8 cellular contexts compared by ENCODE assay signal in the genomic region with DNA sequence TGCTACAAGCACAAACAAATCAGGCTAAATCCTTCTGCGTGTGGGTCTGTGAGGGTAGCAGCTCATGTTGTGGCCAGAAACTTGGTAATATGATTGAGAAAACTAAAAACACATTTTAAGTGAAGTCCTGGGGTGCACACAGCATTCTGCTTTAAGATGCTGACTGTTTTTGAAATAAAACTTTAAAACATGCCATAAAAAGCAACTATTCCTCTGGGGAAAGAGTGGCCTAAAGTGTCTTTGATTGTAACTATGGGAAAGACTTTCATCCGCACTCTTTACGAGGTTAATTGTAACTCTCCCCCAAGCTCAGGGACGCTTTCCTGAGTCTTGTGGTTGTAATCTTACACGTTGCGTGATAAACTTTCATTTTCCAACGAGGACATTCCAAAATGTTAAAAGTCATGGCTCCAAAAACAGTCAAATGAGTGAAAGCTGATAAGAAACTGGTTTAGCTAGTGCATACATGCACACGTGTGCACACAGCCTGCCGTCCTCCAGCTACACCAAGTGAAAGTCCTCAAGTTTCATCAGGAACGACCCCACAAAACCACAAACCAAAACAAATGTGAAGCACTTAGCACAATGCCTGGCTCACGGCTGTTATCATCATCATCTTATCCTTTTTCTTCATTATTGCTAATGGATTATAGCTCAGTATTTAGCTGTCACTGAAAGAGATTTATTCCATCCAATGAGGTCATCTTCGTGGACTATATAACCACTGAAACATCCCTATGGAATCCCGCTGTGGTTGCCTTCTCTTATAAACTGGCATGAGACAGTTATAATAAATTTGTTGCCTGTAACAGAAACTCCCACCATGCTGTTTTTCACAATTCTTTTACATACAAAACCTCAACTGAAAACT. TPM values are rescaled to one million over a fixed set of nuclear protein-coding genes. Genes with fewer than 3 reads are reported as not detected.
DNase-seq lines count a peak whose midpoint lies in the region; ATAC-seq, FAIRE-seq and TF ChIP-seq lines count a peak whose summit lies in the region.

No MANE protein-coding gene starts in this region.

- H3K79me2 ChIP-seq in GM23338 (replicated peaks; ENCODE audit: insufficient read depth) (no peaks in the 10 kb centered on the region; the same call in 1 of the 2 replicates), HepG2 (ENCODE audit: insufficient read depth, low read length) (no peaks in the 10 kb centered on the region)

- H3K27ac ChIP-seq in GM23338 (ENCODE audit: low read depth): no peak overlapping the region
- no peak overlapping the region for H3K27ac ChIP-seq in HepG2 (ENCODE audit: extremely low read length, insufficient read depth, low read length)

- DNase-seq in GM23338 (ENCODE audit: low spot score) (no peak), RKO (ENCODE audit: low spot score) (peak; percentile 47), fibroblast of gingiva (ENCODE audit: low read depth) (peak; percentile 11), stromal cell of bone marrow (ENCODE audit: low read depth) (peak; percentile 78), chondrocyte (ENCODE audit: low spot score) (no peak), HepG2 (ENCODE audit: low spot score) (no peak)

- CTCF ChIA-PET in HepG2 (lab: Yijun Ruan, JAX; ENCODE audit: low intra/inter-chr PET ratio, low total read pairs): no interaction called here

- no peak for TF ChIP-seq CTCF in GM23338 (conservative IDR thresholded peaks at IDR 0.05; ENCODE audit: low read depth in 2 of 2)
- no peak for TF ChIP-seq CTCF in chondrocyte (IDR thresholded peaks at IDR 0.05)
- TF ChIP-seq CTCF in HepG2 (CRISPR knock-in tag; IDR thresholded peaks at IDR 0.05): no peak

- H3K9me3 Mint-ChIP-seq in GM23338: no peaks in the 10 kb centered on the region
- H3K9me3 Mint-ChIP-seq in chondrocyte (ENCODE audit: low read depth): no peaks in the 10 kb centered on the region

- 0 out of 2 replicates have a peak, but pooled peaks cover 5% of the 10 kb centered on the region for H3K4me1 ChIP-seq in GM23338 (ENCODE audit: insufficient read depth)
- peaks cover 8% of the 10 kb centered on the region for H3K4me1 ChIP-seq in HepG2 (ENCODE audit: insufficient read depth, low read length)

- TF ChIP-seq RAD21 in HepG2 (CRISPR knock-in tag; IDR thresholded peaks at IDR 0.05): no peak

- 33% methylated on average over 13 of the region's 13 CpGs for WGBS in HepG2 (ENCODE audit: low lambda C conversion rate)

- no peaks in the 10 kb centered on the region for H3K9me2 ChIP-seq in GM23338 (ENCODE audit: insufficient read depth)

- H2AFZ ChIP-seq in GM23338: peak overlapping the region; percentile 43; the same call in 1 of the 2 replicates
- no peak overlapping the region for H2AFZ ChIP-seq in HepG2 (ENCODE audit: low read length)

- no peaks in the 10 kb centered on the region for H3F3A ChIP-seq in GM23338 (replicated peaks; ENCODE audit: low read depth)

- no peak overlapping the region for H3K27ac Mint-ChIP-seq in GM23338
- H3K27ac Mint-ChIP-seq in chondrocyte (ENCODE audit: unreplicated experiment): no peak overlapping the region

- H3K4me2 ChIP-seq in GM23338: no peak overlapping the region
- H3K4me2 ChIP-seq in HepG2 (ENCODE audit: low read depth, low read length): no peak overlapping the region

- H3K4me3 ChIP-seq in GM23338: no peak overlapping the region
- H3K4me3 ChIP-seq in HepG2 (replicated peaks in 1 of 3; ENCODE audit: insufficient read depth in 1 of 3, low read depth in 2 of 3, low read length in 3 of 3): no peak overlapping the region

- H3K4me3 Mint-ChIP-seq in GM23338 (no peak overlapping the region), chondrocyte (ENCODE audit: unreplicated experiment) (no peak overlapping the region)

- POLR2A ChIA-PET in HepG2 (lab: Yijun Ruan, JAX): no interaction called here

- TF ChIP-seq EP300 in HepG2 (IDR thresholded peaks at IDR 0.05; ENCODE audit: low read depth in 2 of 2, low read length in 2 of 2) (no peak), HepG2 (CRISPR knock-in tag; IDR thresholded peaks at IDR 0.05; ENCODE audit: borderline replicate concordance) (no peak)

- ATAC-seq in GM23338 (no peak), GM18498 (IDR thresholded peaks at IDR 0.05; ENCODE audit: unreplicated experiment) (no peak), HepG2 (no peak), HG02642 (IDR thresholded peaks at IDR 0.05; ENCODE audit: poor library complexity, unreplicated experiment) (no peak)

- H3K27me3 ChIP-seq in GM23338 (ENCODE audit: insufficient read depth) (no peaks in the 10 kb centered on the region), HepG2 (ENCODE audit: control insufficient read depth in 1 of 2, insufficient read depth in 2 of 2, low read length in 2 of 2) (no peaks in the 10 kb centered on the region; a peak in 1 of 5 replicates)

- in situ Hi-C loops in HepG2 (cut with HindIII; ENCODE audit: extremely low pct_ligation_motif_present, low pct_unique_long_range_greater_than_20kb): no loop called here

- no peak for FAIRE-seq in HepG2 (lab: Jason Lieb, UNC)

- no peak for TF ChIP-seq POLR2A in HepG2 (IDR thresholded peaks at IDR 0.05; ENCODE audit: insufficient read depth in 1 of 2, low read depth in 2 of 2, low read length in 2 of 2)

- H3K9me3 ChIP-seq in HepG2 (ENCODE audit: low read length): no peaks in the 10 kb centered on the region

- no peak overlapping the region for H3K9ac ChIP-seq in HepG2 (ENCODE audit: insufficient read depth, low read depth, low read length)

- no peaks in the 10 kb centered on the region for H4K20me1 ChIP-seq in GM23338 (replicated peaks; ENCODE audit: insufficient read depth)
- no peaks in the 10 kb centered on the region for H4K20me1 ChIP-seq in HepG2 (ENCODE audit: insufficient read depth, low read length)

- H3K36me3 ChIP-seq in GM23338 (ENCODE audit: insufficient read depth) (no peaks in the 10 kb centered on the region), HepG2 (replicated peaks in 1 of 2; ENCODE audit: control insufficient read depth in 1 of 2, insufficient read depth in 2 of 2, low read length in 2 of 2) (no peaks in the 10 kb centered on the region)

- intact Hi-C loops in HepG2 (cut with micrococcal nuclease; ENCODE audit: unreplicated experiment): no loop called here

- H3K4me1 Mint-ChIP-seq in GM23338 (peaks cover 15% of the 10 kb centered on the region; the same call in 2 of the 3 replicates), chondrocyte (ENCODE audit: low read depth) (peaks cover 23% of the 10 kb centered on the region)

- H3K27me3 Mint-ChIP-seq in GM23338 (ENCODE audit: insufficient read depth, low read depth, poor library complexity) (peaks cover 7% of the 10 kb centered on the region), chondrocyte (ENCODE audit: low read depth) (peaks cover 1% of the 10 kb centered on the region)

- no TSS peak for BruUV-seq in HepG2 (replicated peaks; lab: Mats Ljungman, UMichigan)

- H3K36me3 Mint-ChIP-seq in GM23338 (ENCODE audit: low read depth) (no peaks in the 10 kb centered on the region), chondrocyte (ENCODE audit: low read depth) (no peaks in the 10 kb centered on the region)

TF ChIP-seq in GM23338, 12 proteins besides CTCF, POLR2A, EP300 and RAD21 (continues in another document):
- TF ChIP-seq STAT1 (IDR thresholded peaks at IDR 0.05; ENCODE audit: unreplicated experiment) (no peak), ZNF114 (CRISPR knock-in tag; IDR thresholded peaks at IDR 0.05) (no peak), NANOG (IDR thresholded peaks at IDR 0.05; ENCODE audit: borderline replicate concordance) (no peak), CREB1 (CRISPR knock-in tag; IDR thresholded peaks at IDR 0.05; ENCODE audit: low read depth) (no peak), POLR2AphosphoS5 (IDR thresholded peaks at IDR 0.05; ENCODE audit: low read depth) (no peak)

TF ChIP-seq in HepG2, 621 proteins besides CTCF, POLR2A, EP300 and RAD21 (continues in another document):
- TF ChIP-seq RFX5 (IDR thresholded peaks at IDR 0.05; ENCODE audit: low read depth, low read length): no peak
- TF ChIP-seq, protein P1, sequence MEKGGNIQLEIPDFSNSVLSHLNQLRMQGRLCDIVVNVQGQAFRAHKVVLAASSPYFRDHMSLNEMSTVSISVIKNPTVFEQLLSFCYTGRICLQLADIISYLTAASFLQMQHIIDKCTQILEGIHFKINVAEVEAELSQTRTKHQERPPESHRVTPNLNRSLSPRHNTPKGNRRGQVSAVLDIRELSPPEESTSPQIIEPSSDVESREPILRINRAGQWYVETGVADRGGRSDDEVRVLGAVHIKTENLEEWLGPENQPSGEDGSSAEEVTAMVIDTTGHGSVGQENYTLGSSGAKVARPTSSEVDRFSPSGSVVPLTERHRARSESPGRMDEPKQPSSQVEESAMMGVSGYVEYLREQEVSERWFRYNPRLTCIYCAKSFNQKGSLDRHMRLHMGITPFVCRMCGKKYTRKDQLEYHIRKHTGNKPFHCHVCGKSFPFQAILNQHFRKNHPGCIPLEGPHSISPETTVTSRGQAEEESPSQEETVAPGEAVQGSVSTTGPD (CRISPR knock-in tag; IDR thresholded peaks at IDR 0.05): no peak
- no peak for TF ChIP-seq FOSL2 (CRISPR knock-in tag; IDR thresholded peaks at IDR 0.05)
- TF ChIP-seq ZNF616 (CRISPR knock-in tag; IDR thresholded peaks at IDR 0.05; ENCODE audit: low read depth): no peak

RNA-seq across cellular contexts. Expression of gene SAXO1, which starts 56.4 kb away (rescaled TPM):
- not detected in 2 replicates for total RNA-seq in GM23338 (2014; rRNA removed; shearing (Covaris generic))
- 0.02 and 0.10 TPM in 2 replicates for polyA plus RNA-seq in GM23338 (2016; fragmentation: Nextera tagmentation; extraction: Ambion mirVana)
- 0.17 TPM in 1 of 3 replicates, not detected in the others for total RNA-seq in chondrocyte
- not detected in 2 replicates for total RNA-seq in HepG2 (2016; rRNA removed; fragmentation: Illumina TruSeq; extraction: Trizol)
- not detected in 2 replicates for total RNA-seq in HepG2 (2016; cell fraction: cytosol; rRNA removed; fragmentation: Illumina TruSeq; extraction: Trizol; ENCODE audit: low read depth)
- total RNA-seq in HepG2 (2016; cell fraction: insoluble cytoplasmic fraction; rRNA removed; fragmentation: Illumina TruSeq; extraction: Trizol): not detected in 2 replicates
- total RNA-seq in HepG2 (2016; cell fraction: membrane; rRNA removed; fragmentation: Illumina TruSeq; extraction: Trizol): 0.03 TPM in 1 of 2 replicates, not detected in the other
- total RNA-seq in HepG2 (2016; cell fraction: nucleus; rRNA removed; fragmentation: Illumina TruSeq; extraction: Trizol): not detected in 2 replicates
- polyA plus RNA-seq in HepG2 (2011; rRNA removed): not detected in 2 replicates
- 0.04 TPM in 1 of 2 replicates, not detected in the other for polyA plus RNA-seq in HepG2 (2011; cell fraction: cytosol; rRNA removed)
- polyA plus RNA-seq in HepG2 (2011; cell fraction: nucleus; rRNA removed): 0.07 and 0.29 TPM in 2 replicates
- not detected in 2 replicates for polyA plus RNA-seq in HepG2 (2012)
- polyA plus RNA-seq in HepG2 (2016; cell fraction: cytosol; fragmentation: Illumina TruSeq; extraction: Trizol; ENCODE audit: low read depth): not detected in 2 replicates
- not detected in 2 replicates for polyA plus RNA-seq in HepG2 (2016; cell fraction: insoluble cytoplasmic fraction; fragmentation: Illumina TruSeq; extraction: Trizol; ENCODE audit: low read depth)
- not detected in 2 replicates for polyA plus RNA-seq in HepG2 (2016; cell fraction: membrane; fragmentation: Illumina TruSeq; extraction: Trizol; ENCODE audit: low read depth)
- polyA plus RNA-seq in HepG2 (2016; cell fraction: nucleus; fragmentation: Illumina TruSeq; extraction: Trizol; ENCODE audit: insufficient read depth, low read depth): not detected in 2 replicates
- polyA minus RNA-seq in HepG2 (2011; rRNA and poly(A)+ RNA removed; ENCODE audit: low replicate concordance): 0.02 TPM in 1 of 2 replicates, not detected in the other
- not detected in 2 replicates for polyA minus RNA-seq in HepG2 (2011; cell fraction: cytosol; rRNA and poly(A)+ RNA removed)
- polyA minus RNA-seq in HepG2 (2011; cell fraction: nucleus; rRNA and poly(A)+ RNA removed): 0.13 and 0.37 TPM in 2 replicates

Comparison
In these comparisons a context has a peak if more than half of its experiments do, and no peak if none do; other contexts are left out.
1. DNase-seq: peak in RKO (single experiment), fibroblast of gingiva (single experiment) and stromal cell of bone marrow (single experiment); none in GM23338 (single experiment), chondrocyte (single experiment) and HepG2 (single experiment).